Comparison of ENCODE assay signal across 8 cellular contexts in genomic region chr22:41688365-41689211, GRCh38. TPM values are rescaled to one million over a fixed set of nuclear protein-coding genes. Genes with fewer than 3 reads are reported as not detected.
DNase-seq lines count a peak whose midpoint lies in the region; ATAC-seq and TF ChIP-seq lines count a peak whose summit lies in the region.

SNU13 (minus strand) TSS chr22:41688867; CDS start chr22:41688796, 71 bp downstream.

- peak within 1 kb of the TSS; percentile 70 for H3K4me3 ChIP-seq in lung

- 1% methylated on average over 62 of the region's 62 CpGs for WGBS in lung, 2 donors

- peak; percentile 3 for TF ChIP-seq CTCF in lung (IDR thresholded peaks at IDR 0.05; ENCODE audit: control extremely low read depth, extremely low read depth)

- H3K36me3 ChIP-seq in lung (ENCODE audit: control insufficient read depth in 2 of 2, insufficient read depth in 2 of 2, low read length in 2 of 2), result peaks cover 0 to 3% of the 10 kb centered on the region in 2 donors

- H3K9me3 ChIP-seq in lung (ENCODE audit: control insufficient read depth in 2 of 2, insufficient read depth in 1 of 2, low read length in 1 of 2), result no peaks in the 10 kb centered on the region

- ATAC-seq in GM19463 (IDR thresholded peaks at IDR 0.05; ENCODE audit: unreplicated experiment), result peak; percentile 84
- ATAC-seq in lung (ENCODE audit: insufficient read depth, low FRiP score), result peak; percentile 96

- peaks cover 0 to 1% of the 10 kb centered on the region in 2 donors for H3K4me1 ChIP-seq in lung (ENCODE audit: control insufficient read depth in 2 of 2, insufficient read depth in 2 of 2, low read length in 2 of 2)

- H3K27ac ChIP-seq in lung (ENCODE audit: low read depth in 1 of 2, low read length in 1 of 2), result peak within 1 kb of the TSS; percentile 93 to 95

- H3K27me3 ChIP-seq in lung (ENCODE audit: control insufficient read depth, insufficient read depth), result no peaks in the 10 kb centered on the region

- DNase-seq in CMK (ENCODE audit: low read depth), result peak; percentile 84
- peak; percentile 75 for DNase-seq in HS-27A (ENCODE audit: low read depth)
- DNase-seq in NK-92 treated with Interleukin-12 subunit alpha and Interleukin-12 subunit beta, amount 100 ng/mL, for 24 hours (lab: John Stamatoyannopoulos, UW), result peak; percentile 72
- peak; percentile 83 to 84 for DNase-seq in activated CD8-positive, alpha-beta memory T cell treated with anti-CD3 and anti-CD28 coated beads for 1 hour (ENCODE audit: extremely low read depth in 1 of 2, low read depth in 1 of 2)
- DNase-seq in effector CD4-positive, alpha-beta T cell, result peak; percentile 90
- DNase-seq in lung (ENCODE audit: low spot score), result peak; percentile 92
- peak; percentile 87 to 93 (median 87) for DNase-seq in stimulated activated CD4-positive, alpha-beta T cell treated with anti-CD3 and anti-CD28 coated beads, TNF-alpha, amount 100 ng/mL, for 24 hours (ENCODE audit: low read depth in 3 of 3)

RNA-seq across cellular contexts. Expression of gene SNU13, which starts in this region (rescaled TPM):
- 100 to 1,000 TPM in 1 of 2 donors, 10 to 100 TPM in 1; 67.7 to 130 TPM for total RNA-seq in lung
- polyA plus RNA-seq in lung, result 100 to 1,000 TPM; 139 to 206 TPM

Comparison
In these comparisons a context has a peak if more than half of its experiments do, and no peak if none do; other contexts are left out.
1. Peak in every context shown above with its lines: DNase-seq, ATAC-seq, H3K4me3 ChIP-seq and H3K27ac ChIP-seq.